ENCODE assay signal across 10 cellular contexts in the genomic region with DNA sequence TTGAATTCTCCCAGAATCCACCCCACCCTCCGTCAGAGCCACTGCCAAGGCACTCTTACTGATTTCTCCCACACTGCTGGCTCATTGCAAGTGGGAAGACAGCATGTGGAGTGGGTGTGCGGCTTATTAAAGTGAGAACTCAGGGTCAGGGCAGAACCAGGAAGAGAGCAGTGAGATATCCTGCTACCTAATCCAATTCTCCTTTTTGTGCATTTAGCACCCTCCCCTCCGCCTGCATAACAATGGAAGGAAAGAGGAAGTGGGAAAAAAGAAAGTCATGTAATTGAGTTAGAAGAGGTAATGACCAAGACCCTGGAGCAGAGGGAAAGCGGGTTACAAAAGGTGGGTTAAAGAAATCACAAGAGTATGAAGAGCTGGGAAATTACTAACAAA. TPM values are rescaled to one million over a fixed set of nuclear protein-coding genes. Genes with fewer than 3 reads are reported as not detected.
A peak's percentile ranks its signal among the peaks of the same experiment; 100 is the strongest.
DNase-seq lines count a peak whose midpoint lies in the region; ATAC-seq and TF ChIP-seq lines count a peak whose summit lies in the region.
"Had no signal": no experiment of that assay in that cellular context is flagged by ENCODE, and none has a peak within 500 bp of the region (broad histone marks: within the 10 kb centered on the region; RNA-seq: fewer than 3 reads in every experiment).

No MANE protein-coding gene starts in this region.

- intact Hi-C loops in left ventricle myocardium inferior (cut with micrococcal nuclease) (no loop called here), sciatic nerve (cut with DNase I) (no loop called here), ascending aorta (cut with DNase I) (no loop called here)

- POLR2A ChIA-PET in HEK293 (lab: Yijun Ruan, JAX) = interaction anchor here (1.7 kb wide), 1 partner anchor 13 kb away, joined by 5 read pairs; no protein-coding TSS in a partner anchor
- POLR2A ChIA-PET in activated CD8-positive, alpha-beta T cell treated with anti-CD3 and anti-CD28 coated beads, Interleukin-2, amount 10 ng/mL, durations not matched to agents 7 days and 5 days (lab: Charles Lee) = no interaction called here

- H3K9me3 Mint-ChIP-seq in activated CD8-positive, alpha-beta T cell treated with anti-CD3 and anti-CD28 coated beads, Interleukin-2, amount 10 ng/mL, durations not matched to agents 7 days and 5 days (ENCODE audit: insufficient read depth) = no peaks in the 10 kb centered on the region

- no peaks in the 10 kb centered on the region for H3K27me3 Mint-ChIP-seq in activated CD8-positive, alpha-beta T cell treated with anti-CD3 and anti-CD28 coated beads, Interleukin-2, amount 10 ng/mL, durations not matched to agents 7 days and 5 days (ENCODE audit: low read depth)

- ATAC-seq in sciatic nerve = peak; percentile 48
- ATAC-seq in activated CD8-positive, alpha-beta T cell treated with anti-CD3 and anti-CD28 coated beads, Interleukin-2, amount 10 ng/mL, durations not matched to agents 7 days and 5 days = no peak

- CTCF ChIA-PET in HEK293 (lab: Yijun Ruan, JAX) = interaction anchor here (0.6 to 1.3 kb wide), 3 partner anchors 9 to 164 kb away, joined by 3 to 5 read pairs (median 3); no protein-coding TSS in a partner anchor
- CTCF ChIA-PET in activated CD8-positive, alpha-beta T cell treated with anti-CD3 and anti-CD28 coated beads, Interleukin-2, amount 10 ng/mL, durations not matched to agents 7 days and 5 days (lab: Charles Lee) = interaction anchor here (1.7 kb wide), 1 partner anchor 53 kb away, joined by 3 read pairs; no protein-coding TSS in a partner anchor

- H3K4me3 ChIP-seq in HEK293 (ENCODE audit: low read depth, low read length) (no peak overlapping the region), left ventricle myocardium inferior (peak overlapping the region; percentile 35), ascending aorta (peak overlapping the region in 1 of 2 donors; percentile 17)

- H3K36me3 Mint-ChIP-seq in activated CD8-positive, alpha-beta T cell treated with anti-CD3 and anti-CD28 coated beads, Interleukin-2, amount 10 ng/mL, durations not matched to agents 7 days and 5 days (ENCODE audit: low read depth) = no peaks in the 10 kb centered on the region

- no peak overlapping the region for H3K4me3 Mint-ChIP-seq in activated CD8-positive, alpha-beta T cell treated with anti-CD3 and anti-CD28 coated beads, Interleukin-2, amount 10 ng/mL, durations not matched to agents 7 days and 5 days

- H3K27me3 ChIP-seq in left ventricle myocardium inferior (ENCODE audit: low read depth) (no peaks in the 10 kb centered on the region), ascending aorta (no peaks in the 10 kb centered on the region)

- no peak overlapping the region for H3K27ac ChIP-seq in HEK293 (ENCODE audit: extremely low read depth, low read depth, low read length)
- peak overlapping the region; percentile 74 for H3K27ac ChIP-seq in left ventricle myocardium inferior (replicated peaks)
- no peak overlapping the region for H3K27ac ChIP-seq in ascending aorta
- H3K27ac ChIP-seq: VCaP had no signal

- no peak for TF ChIP-seq CTCF in HEK293 (tag by site-specific recombination; IDR thresholded peaks at IDR 0.05)
- TF ChIP-seq CTCF in left ventricle myocardium inferior (IDR thresholded peaks at IDR 0.05; ENCODE audit: borderline replicate concordance) = no peak
- no peak for TF ChIP-seq CTCF in ascending aorta (IDR thresholded peaks at IDR 0.05)

- H3K4me1 ChIP-seq in HEK293 (ENCODE audit: control insufficient read depth, insufficient read depth, low read length) (no peaks in the 10 kb centered on the region), left ventricle myocardium inferior (peaks cover 21% of the 10 kb centered on the region), ascending aorta (peaks cover 0 to 3% of the 10 kb centered on the region in 2 donors)

- H3K9me3 ChIP-seq in HEK293 (ENCODE audit: control insufficient read depth, insufficient read depth, low read depth, low read length) (no peaks in the 10 kb centered on the region), left ventricle myocardium inferior (replicated peaks) (no peaks in the 10 kb centered on the region), ascending aorta (no peaks in the 10 kb centered on the region)

- H3K27ac Mint-ChIP-seq in activated CD8-positive, alpha-beta T cell treated with anti-CD3 and anti-CD28 coated beads, Interleukin-2, amount 10 ng/mL, durations not matched to agents 7 days and 5 days = no peak overlapping the region

- no peaks in the 10 kb centered on the region for H3K4me1 Mint-ChIP-seq in activated CD8-positive, alpha-beta T cell treated with anti-CD3 and anti-CD28 coated beads, Interleukin-2, amount 10 ng/mL, durations not matched to agents 7 days and 5 days (ENCODE audit: low read depth)

- DNase-seq in SKM-1 (lab: John Stamatoyannopoulos, UW; ENCODE audit: unreplicated experiment) (peak; percentile 64), left ventricle myocardium inferior (no peak), sciatic nerve (ENCODE audit: low spot score) (no peak), ascending aorta (ENCODE audit: low spot score in 2 of 2) (no peak), NCI-H1092 treated with DMSO at 0.1 percent for 48 hours (lab: John Stamatoyannopoulos, UW) (no peak)
- no peak for DNase-seq in activated CD4-positive, alpha-beta T cell treated with anti-CD3 and anti-CD28 coated beads for 4 hours
- DNase-seq in activated CD8-positive, alpha-beta T cell treated with anti-CD3 and anti-CD28 coated beads, Interleukin-2, amount 10 ng/mL, durations not matched to agents 7 days and 5 days = no peak
- DNase-seq: cerebellar nuclear complex had no signal

- no peaks in the 10 kb centered on the region for H3K36me3 ChIP-seq in HEK293 (ENCODE audit: control insufficient read depth in 2 of 2, insufficient read depth in 1 of 2, low read length in 2 of 2)
- no peaks in the 10 kb centered on the region for H3K36me3 ChIP-seq in left ventricle myocardium inferior
- no peaks in the 10 kb centered on the region for H3K36me3 ChIP-seq in ascending aorta

TF ChIP-seq in HEK293, 187 proteins besides CTCF, POLR2A, EP300 and RAD21:
- TF ChIP-seq, protein P1, sequence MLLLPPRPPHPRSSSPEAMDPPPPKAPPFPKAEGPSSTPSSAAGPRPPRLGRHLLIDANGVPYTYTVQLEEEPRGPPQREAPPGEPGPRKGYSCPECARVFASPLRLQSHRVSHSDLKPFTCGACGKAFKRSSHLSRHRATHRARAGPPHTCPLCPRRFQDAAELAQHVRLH (tag by site-specific recombination; IDR thresholded peaks at IDR 0.05) = no peak
- TF ChIP-seq SCRT2 (tag by site-specific recombination; IDR thresholded peaks at IDR 0.05) (no peak), ZNF473 (tag by site-specific recombination; IDR thresholded peaks at IDR 0.05) (no peak), ZSCAN16 (tag by site-specific recombination; IDR thresholded peaks at IDR 0.05) (no peak), ZNF335 (tag by site-specific recombination; conservative IDR thresholded peaks at IDR 0.05) (peak; percentile 38; the same call in 1 of the 2 replicates), BCL11B (tag by site-specific recombination; IDR thresholded peaks at IDR 0.05; ENCODE audit: low read depth) (no peak), EGR2 (tag by site-specific recombination; IDR thresholded peaks at IDR 0.05; ENCODE audit: low read depth) (peak; percentile 54), ZFHX2 (tag by site-specific recombination; conservative IDR thresholded peaks at IDR 0.05) (peak; percentile 79), GLI2 (tag by site-specific recombination; IDR thresholded peaks at IDR 0.05; ENCODE audit: borderline replicate concordance, low read depth) (no peak), ZNF548 (tag by site-specific recombination; IDR thresholded peaks at IDR 0.05) (no peak)
- TF ChIP-seq, protein P2, sequence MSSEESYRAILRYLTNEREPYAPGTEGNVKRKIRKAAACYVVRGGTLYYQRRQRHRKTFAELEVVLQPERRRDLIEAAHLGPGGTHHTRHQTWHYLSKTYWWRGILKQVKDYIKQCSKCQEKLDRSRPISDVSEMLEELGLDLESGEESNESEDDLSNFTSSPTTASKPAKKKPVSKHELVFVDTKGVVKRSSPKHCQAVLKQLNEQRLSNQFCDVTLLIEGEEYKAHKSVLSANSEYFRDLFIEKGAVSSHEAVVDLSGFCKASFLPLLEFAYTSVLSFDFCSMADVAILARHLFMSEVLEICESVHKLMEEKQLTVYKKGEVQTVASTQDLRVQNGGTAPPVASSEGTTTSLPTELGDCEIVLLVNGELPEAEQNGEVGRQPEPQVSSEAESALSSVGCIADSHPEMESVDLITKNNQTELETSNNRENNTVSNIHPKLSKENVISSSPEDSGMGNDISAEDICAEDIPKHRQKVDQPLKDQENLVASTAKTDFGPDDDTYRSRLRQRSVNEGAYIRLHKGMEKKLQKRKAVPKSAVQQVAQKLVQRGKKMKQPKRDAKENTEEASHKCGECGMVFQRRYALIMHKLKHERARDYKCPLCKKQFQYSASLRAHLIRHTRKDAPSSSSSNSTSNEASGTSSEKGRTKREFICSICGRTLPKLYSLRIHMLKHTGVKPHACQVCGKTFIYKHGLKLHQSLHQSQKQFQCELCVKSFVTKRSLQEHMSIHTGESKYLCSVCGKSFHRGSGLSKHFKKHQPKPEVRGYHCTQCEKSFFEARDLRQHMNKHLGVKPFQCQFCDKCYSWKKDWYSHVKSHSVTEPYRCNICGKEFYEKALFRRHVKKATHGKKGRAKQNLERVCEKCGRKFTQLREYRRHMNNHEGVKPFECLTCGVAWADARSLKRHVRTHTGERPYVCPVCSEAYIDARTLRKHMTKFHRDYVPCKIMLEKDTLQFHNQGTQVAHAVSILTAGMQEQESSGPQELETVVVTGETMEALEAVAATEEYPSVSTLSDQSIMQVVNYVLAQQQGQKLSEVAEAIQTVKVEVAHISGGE (tag by site-specific recombination; conservative IDR thresholded peaks at IDR 0.05; ENCODE audit: low read depth) = no peak
- TF ChIP-seq, protein P3, sequence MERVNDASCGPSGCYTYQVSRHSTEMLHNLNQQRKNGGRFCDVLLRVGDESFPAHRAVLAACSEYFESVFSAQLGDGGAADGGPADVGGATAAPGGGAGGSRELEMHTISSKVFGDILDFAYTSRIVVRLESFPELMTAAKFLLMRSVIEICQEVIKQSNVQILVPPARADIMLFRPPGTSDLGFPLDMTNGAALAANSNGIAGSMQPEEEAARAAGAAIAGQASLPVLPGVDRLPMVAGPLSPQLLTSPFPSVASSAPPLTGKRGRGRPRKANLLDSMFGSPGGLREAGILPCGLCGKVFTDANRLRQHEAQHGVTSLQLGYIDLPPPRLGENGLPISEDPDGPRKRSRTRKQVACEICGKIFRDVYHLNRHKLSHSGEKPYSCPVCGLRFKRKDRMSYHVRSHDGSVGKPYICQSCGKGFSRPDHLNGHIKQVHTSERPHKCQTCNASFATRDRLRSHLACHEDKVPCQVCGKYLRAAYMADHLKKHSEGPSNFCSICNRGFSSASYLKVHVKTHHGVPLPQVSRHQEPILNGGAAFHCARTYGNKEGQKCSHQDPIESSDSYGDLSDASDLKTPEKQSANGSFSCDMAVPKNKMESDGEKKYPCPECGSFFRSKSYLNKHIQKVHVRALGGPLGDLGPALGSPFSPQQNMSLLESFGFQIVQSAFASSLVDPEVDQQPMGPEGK (tag by site-specific recombination; IDR thresholded peaks at IDR 0.05) = no peak
TF ChIP-seq in HEK293: peak in this region for 3.

RNA-seq across cellular contexts. Expression of a gene that starts 27.8 kb away (rescaled TPM):
- total RNA-seq in left ventricle myocardium inferior (31.5 TPM), sciatic nerve (28.8 TPM), ascending aorta (9.3 TPM)
- total RNA-seq in activated CD8-positive, alpha-beta T cell treated with anti-CD3 and anti-CD28 coated beads, Interleukin-2, amount 10 ng/mL, durations not matched to agents 7 days and 5 days = 1 to 10 TPM; 3.6 to 4.1 TPM
